In genomic region chr15:59160880-59161593, GRCh38 we compare ENCODE assay signal across 9 cellular contexts. TPM values are rescaled to one million over a fixed set of nuclear protein-coding genes. Genes with fewer than 3 reads are reported as not detected.
DNase-seq lines count a peak whose midpoint lies in the region; ATAC-seq and TF ChIP-seq lines count a peak whose summit lies in the region.
"Had no signal": no experiment of that assay in that cellular context is flagged by ENCODE, and none has a peak within 500 bp of the region (broad histone marks: within the 10 kb centered on the region; RNA-seq: fewer than 3 reads in every experiment).

No MANE protein-coding gene starts in this region.

- in situ Hi-C loops in brain microvascular endothelial cell (cut with HindIII; ENCODE audit: low pct_ligation_motif_present, low sequenced_read_pairs), result no loop called here

- no peak overlapping the region for H3K4me3 Mint-ChIP-seq in activated CD4-positive, alpha-beta T cell treated with anti-CD3 and anti-CD28 coated beads, Interleukin-2, amount 10 ng/mL, durations not matched to agents 24 days and 14 days

- H3K4me3 ChIP-seq in brain microvascular endothelial cell (ENCODE audit: low read depth, low read length) (no peak overlapping the region), tibial artery (no peak overlapping the region)

- peak; percentile 76 for DNase-seq in activated CD4-positive, alpha-beta T cell treated with anti-CD3 and anti-CD28 coated beads, Interleukin-2, amount 10 ng/mL, durations not matched to agents 24 days and 14 days
- no peak for DNase-seq in activated CD4-positive, alpha-beta T cell treated with anti-CD3 and anti-CD28 coated beads for 1 hour
- DNase-seq in NCI-H460 (ENCODE audit: extremely low read depth, low read depth) (peak; percentile 25), brain microvascular endothelial cell (no peak), posterior cingulate gyrus (peak in 8 of 10 donors; percentile 43 to 94 (median 57)), tibial artery (no peak)

- no peaks in the 10 kb centered on the region for H3K27me3 ChIP-seq in brain microvascular endothelial cell (replicated peaks)
- no peaks in the 10 kb centered on the region for H3K27me3 ChIP-seq in tibial artery

- H3K27ac Mint-ChIP-seq in activated CD4-positive, alpha-beta T cell treated with anti-CD3 and anti-CD28 coated beads, Interleukin-2, amount 10 ng/mL, durations not matched to agents 24 days and 14 days, result no peak overlapping the region

- no peak for ATAC-seq in HG02938 (IDR thresholded peaks at IDR 0.05; ENCODE audit: unreplicated experiment)
- ATAC-seq in GM19395 (IDR thresholded peaks at IDR 0.05; ENCODE audit: unreplicated experiment), result no peak

- intact Hi-C loops in activated CD4-positive, alpha-beta T cell treated with anti-CD3 and anti-CD28 coated beads, Interleukin-2, amount 10 ng/mL, durations not matched to agents 24 days and 14 days (cut with micrococcal nuclease), result no loop called here
- intact Hi-C loops in posterior cingulate gyrus (cut with DNase I) (loop anchor here (5.0 kb wide), 1 partner anchor 331 kb away; no protein-coding TSS in a partner anchor), tibial artery (cut with DNase I; ENCODE audit: low total_unique reads) (loop anchor here (10.0 kb wide), 1 partner anchor 214 kb away; the partner anchor contains the start of gene MYO1E)

- peak; percentile 78 for TF ChIP-seq CTCF in brain microvascular endothelial cell (IDR thresholded peaks at IDR 0.05; ENCODE audit: low read depth, low read length, missing control alignments)
- no peak for TF ChIP-seq CTCF in tibial artery (IDR thresholded peaks at IDR 0.05)

- no peaks in the 10 kb centered on the region for H3K4me1 Mint-ChIP-seq in activated CD4-positive, alpha-beta T cell treated with anti-CD3 and anti-CD28 coated beads, Interleukin-2, amount 10 ng/mL, durations not matched to agents 24 days and 14 days

- no peaks in the 10 kb centered on the region for H3K9me3 Mint-ChIP-seq in activated CD4-positive, alpha-beta T cell treated with anti-CD3 and anti-CD28 coated beads, Interleukin-2, amount 10 ng/mL, durations not matched to agents 24 days and 14 days

- H3K9me3 ChIP-seq in tibial artery, result no peaks in the 10 kb centered on the region

- H3K36me3 ChIP-seq in brain microvascular endothelial cell (replicated peaks) (peaks cover 66% of the 10 kb centered on the region), tibial artery (peaks cover 66 to 81% (median 69%) of the 10 kb centered on the region in 3 donors)

- peaks cover 24% of the 10 kb centered on the region for H3K36me3 Mint-ChIP-seq in activated CD4-positive, alpha-beta T cell treated with anti-CD3 and anti-CD28 coated beads, Interleukin-2, amount 10 ng/mL, durations not matched to agents 24 days and 14 days (ENCODE audit: low read depth)

- no peaks in the 10 kb centered on the region for H3K27me3 Mint-ChIP-seq in activated CD4-positive, alpha-beta T cell treated with anti-CD3 and anti-CD28 coated beads, Interleukin-2, amount 10 ng/mL, durations not matched to agents 24 days and 14 days

- H3K4me1 ChIP-seq in tibial artery, result peaks cover 0 to 16% (median 6%) of the 10 kb centered on the region in 4 donors

- no peak overlapping the region for H3K27ac ChIP-seq in brain microvascular endothelial cell
- no peak overlapping the region for H3K27ac ChIP-seq in tibial artery

RNA-seq across cellular contexts. Expression of gene LDHAL6B, which starts 45.6 kb away (rescaled TPM):
- not detected in 2 replicates for total RNA-seq in activated CD4-positive, alpha-beta T cell treated with anti-CD3 and anti-CD28 coated beads, Interleukin-2, amount 10 ng/mL, durations not matched to agents 24 days and 14 days
- total RNA-seq in NCI-H460 (2014; rRNA removed; shearing (Covaris generic)), result not detected in 2 replicates
- 0.07 TPM in 1 of 2 replicates, not detected in the other for polyA plus RNA-seq in NCI-H460 (2014; cell fraction: nucleus; rRNA removed)
- total RNA-seq: T-helper 2 cell treated with Interferon-gamma antibody and Interleukin-4, amounts not matched to agents 100 ng/mL and 5 ng/mL, for 36 hours had no signal

RNA-seq across cellular contexts. Expression of gene CCNB2, which starts 56.1 kb away (rescaled TPM):
- total RNA-seq in activated CD4-positive, alpha-beta T cell treated with anti-CD3 and anti-CD28 coated beads, Interleukin-2, amount 10 ng/mL, durations not matched to agents 24 days and 14 days, result 38.6 and 39.2 TPM in 2 replicates
- 81.1 TPM in 2 replicates for total RNA-seq in NCI-H460 (2014; rRNA removed; shearing (Covaris generic))
- polyA plus RNA-seq in NCI-H460 (2014; cell fraction: nucleus; rRNA removed), result 96.7 and 98.0 TPM in 2 replicates

Comparison
In these comparisons a context has a peak if more than half of its experiments do, and no peak if none do; other contexts are left out.
1. DNase-seq: peak in activated CD4-positive, alpha-beta T cell treated with anti-CD3 and anti-CD28 coated beads, Interleukin-2, amount 10 ng/mL, durations not matched to agents 24 days and 14 days (single experiment), NCI-H460 (single experiment) and posterior cingulate gyrus (8 of 10); none in activated CD4-positive, alpha-beta T cell treated with anti-CD3 and anti-CD28 coated beads for 1 hour (single experiment), brain microvascular endothelial cell (single experiment) and tibial artery (0 of 2).